1 cellular context compared by ENCODE assay signal in genomic region chr19:2061936-2062729, GRCh38.
A peak's percentile ranks its signal among the peaks of the same experiment; 100 is the strongest.
TF ChIP-seq lines count a peak whose summit lies in the region.

No MANE protein-coding gene starts in this region.

TF ChIP-seq in H1, 55 proteins besides CTCF, POLR2A, EP300 and RAD21:
- TF ChIP-seq POLR2AphosphoS5 (IDR thresholded peaks at IDR 0.05; ENCODE audit: low read depth, low read length): 0 out of 2 replicates have a peak, but pooled peaks have one; percentile 7
- no peak for TF ChIP-seq SP1 (IDR thresholded peaks at IDR 0.05; ENCODE audit: low read depth, low read length)
